Comparison of ENCODE assay signal across 17 cellular contexts in the genomic region with DNA sequence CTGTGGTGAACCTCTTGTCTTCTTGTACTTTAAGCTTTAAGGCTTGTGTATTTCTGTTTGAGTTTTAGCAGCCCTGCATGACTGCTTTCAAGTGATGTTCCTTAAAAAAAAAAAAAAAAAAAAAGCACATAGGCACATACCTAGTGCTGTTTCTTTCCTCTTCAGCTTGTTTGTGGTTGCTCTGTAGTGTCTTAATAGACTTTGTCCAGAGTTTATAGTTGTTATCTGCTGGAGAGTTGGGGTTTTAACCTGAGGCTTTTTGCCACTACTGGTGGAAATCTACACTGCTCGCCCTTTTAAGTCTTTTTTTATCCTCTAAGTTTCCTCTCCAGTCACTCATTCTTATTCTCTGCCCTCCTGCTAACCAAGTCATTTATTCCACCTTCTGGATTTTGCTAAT. TPM values are rescaled to one million over a fixed set of nuclear protein-coding genes. Genes with fewer than 3 reads are reported as not detected.
DNase-seq lines count a peak whose midpoint lies in the region; ATAC-seq, FAIRE-seq and TF ChIP-seq lines count a peak whose summit lies in the region.
"Had no signal": no experiment of that assay in that cellular context is flagged by ENCODE, and none has a peak within 500 bp of the region (broad histone marks: within the 10 kb centered on the region; RNA-seq: fewer than 3 reads in every experiment).

No MANE protein-coding gene starts in this region.

- FAIRE-seq in frontal cortex (lab: Jason Lieb, UNC) = no peak

- peaks cover 86% of the 10 kb centered on the region for H3K4me1 Mint-ChIP-seq in stimulated activated naive CD8-positive, alpha-beta T cell treated with anti-CD3 and anti-CD28 coated beads, Interleukin-15, amount 100 ng/mL, for 72 hours
- H3K4me1 Mint-ChIP-seq in activated CD8-positive, alpha-beta T cell treated with anti-CD3 and anti-CD28 coated beads, Interleukin-2, amount 10 ng/mL, durations not matched to agents 7 days and 5 days (ENCODE audit: low read depth) = peaks cover 25% of the 10 kb centered on the region
- H3K4me1 Mint-ChIP-seq in memory B cell (peaks cover 52% of the 10 kb centered on the region), type B pancreatic cell (ENCODE audit: unreplicated experiment) (peaks cover 45% of the 10 kb centered on the region)

- CTCF ChIA-PET in activated CD8-positive, alpha-beta T cell treated with anti-CD3 and anti-CD28 coated beads, Interleukin-2, amount 10 ng/mL, durations not matched to agents 7 days and 5 days (lab: Charles Lee) = no interaction called here

- H3K36me3 Mint-ChIP-seq in activated CD8-positive, alpha-beta T cell treated with anti-CD3 and anti-CD28 coated beads, Interleukin-2, amount 10 ng/mL, durations not matched to agents 7 days and 5 days (ENCODE audit: low read depth) = peaks cover 24% of the 10 kb centered on the region
- H3K36me3 Mint-ChIP-seq in memory B cell = peaks cover 6% of the 10 kb centered on the region
- H3K36me3 Mint-ChIP-seq in type B pancreatic cell = peaks cover 8% of the 10 kb centered on the region

- peak overlapping the region in 1 of 2 donors; percentile 1 for H3K4me3 Mint-ChIP-seq in stimulated activated naive CD8-positive, alpha-beta T cell treated with anti-CD3 and anti-CD28 coated beads, Interleukin-15, amount 100 ng/mL, for 72 hours
- H3K4me3 Mint-ChIP-seq in activated CD8-positive, alpha-beta T cell treated with anti-CD3 and anti-CD28 coated beads, Interleukin-2, amount 10 ng/mL, durations not matched to agents 7 days and 5 days = no peak overlapping the region
- H3K4me3 Mint-ChIP-seq in memory B cell (no peak overlapping the region), type B pancreatic cell (no peak overlapping the region)

- no peaks in the 10 kb centered on the region for H3K9me3 Mint-ChIP-seq in stimulated activated naive CD8-positive, alpha-beta T cell treated with anti-CD3 and anti-CD28 coated beads, Interleukin-15, amount 100 ng/mL, for 72 hours
- no peaks in the 10 kb centered on the region for H3K9me3 Mint-ChIP-seq in activated CD8-positive, alpha-beta T cell treated with anti-CD3 and anti-CD28 coated beads, Interleukin-2, amount 10 ng/mL, durations not matched to agents 7 days and 5 days (ENCODE audit: insufficient read depth)
- H3K9me3 Mint-ChIP-seq in memory B cell (no peaks in the 10 kb centered on the region), type B pancreatic cell (no peaks in the 10 kb centered on the region)

- DNase-seq in stimulated activated naive CD8-positive, alpha-beta T cell treated with anti-CD3 and anti-CD28 coated beads, Interleukin-15, Interleukin-2, amounts not matched to agents 100 U/mL and 50 U/mL, for 24 hours = no peak
- no peak for DNase-seq in stimulated activated naive CD8-positive, alpha-beta T cell treated with anti-CD3 and anti-CD28 coated beads, Interleukin-15, amount 100 ng/mL, for 72 hours
- no peak for DNase-seq in activated CD8-positive, alpha-beta T cell treated with anti-CD3 and anti-CD28 coated beads, Interleukin-2, amount 10 ng/mL, durations not matched to agents 7 days and 5 days
- DNase-seq in memory B cell (ENCODE audit: low spot score in 2 of 2) (no peak), type B pancreatic cell (ENCODE audit: extremely low spot score, unreplicated experiment) (no peak), frontal cortex (ENCODE audit: low spot score in 2 of 2) (no peak), DMS114 treated with DMSO at 0.1 percent for 48 hours (lab: John Stamatoyannopoulos, UW; ENCODE audit: unreplicated experiment) (no peak), Ammon's horn (ENCODE audit: low spot score) (no peak)
- DNase-seq: activated CD4-positive, alpha-beta T cell treated with anti-CD3 and anti-CD28 coated beads, Interleukin-2, amount 50 U/mL, for 4 hours; activated gamma-delta T cell treated with Interleukin-2 at 50 U/mL for 16 hours; brain microvascular endothelial cell; effector CD4-positive, alpha-beta T cell; H7; left ventricle myocardium superior; SHP77; stimulated activated naive CD4-positive, alpha-beta T cell; uterus had no signal

- TF ChIP-seq CTCF in type B pancreatic cell (conservative IDR thresholded peaks at IDR 0.05) = no peak

- POLR2A ChIA-PET in activated CD8-positive, alpha-beta T cell treated with anti-CD3 and anti-CD28 coated beads, Interleukin-2, amount 10 ng/mL, durations not matched to agents 7 days and 5 days (lab: Charles Lee) = no interaction called here

- H3K27me3 Mint-ChIP-seq in stimulated activated naive CD8-positive, alpha-beta T cell treated with anti-CD3 and anti-CD28 coated beads, Interleukin-15, amount 100 ng/mL, for 72 hours = no peaks in the 10 kb centered on the region
- H3K27me3 Mint-ChIP-seq in activated CD8-positive, alpha-beta T cell treated with anti-CD3 and anti-CD28 coated beads, Interleukin-2, amount 10 ng/mL, durations not matched to agents 7 days and 5 days (ENCODE audit: low read depth) = no peaks in the 10 kb centered on the region
- H3K27me3 Mint-ChIP-seq in memory B cell = no peaks in the 10 kb centered on the region
- H3K27me3 Mint-ChIP-seq in type B pancreatic cell = no peaks in the 10 kb centered on the region

- H3K27ac Mint-ChIP-seq in stimulated activated naive CD8-positive, alpha-beta T cell treated with anti-CD3 and anti-CD28 coated beads, Interleukin-15, amount 100 ng/mL, for 72 hours = peak overlapping the region in 1 of 2 donors; percentile 19
- H3K27ac Mint-ChIP-seq in activated CD8-positive, alpha-beta T cell treated with anti-CD3 and anti-CD28 coated beads, Interleukin-2, amount 10 ng/mL, durations not matched to agents 7 days and 5 days = no peak overlapping the region
- H3K27ac Mint-ChIP-seq in memory B cell (peak overlapping the region; percentile 56), type B pancreatic cell (peak overlapping the region; percentile 43)

- peak; percentile 34 for ATAC-seq in stimulated activated naive CD8-positive, alpha-beta T cell treated with anti-CD3 and anti-CD28 coated beads, Interleukin-15, Interleukin-2, amounts not matched to agents 100 U/mL and 50 U/mL, for 24 hours
- ATAC-seq in stimulated activated naive CD8-positive, alpha-beta T cell treated with anti-CD3 and anti-CD28 coated beads, Interleukin-15, amount 100 ng/mL, for 72 hours = no peak
- peak; percentile 49 for ATAC-seq in activated CD8-positive, alpha-beta T cell treated with anti-CD3 and anti-CD28 coated beads, Interleukin-2, amount 10 ng/mL, durations not matched to agents 7 days and 5 days
- peak; percentile 47 for ATAC-seq in memory B cell (ENCODE audit: low read depth)
- ATAC-seq: left ventricle myocardium superior had no signal

RNA-seq across cellular contexts. Expression of gene AGFG1, which starts 34.5 kb away (rescaled TPM):
- 10 to 100 TPM; 65.6 to 71.2 TPM for total RNA-seq in activated CD8-positive, alpha-beta T cell treated with anti-CD3 and anti-CD28 coated beads, Interleukin-2, amount 10 ng/mL, durations not matched to agents 7 days and 5 days
- total RNA-seq in type B pancreatic cell (ENCODE audit: low replicate concordance) (63.2 and 75.6 TPM in 2 replicates), frontal cortex (73.0 TPM)
